In the genomic region with DNA sequence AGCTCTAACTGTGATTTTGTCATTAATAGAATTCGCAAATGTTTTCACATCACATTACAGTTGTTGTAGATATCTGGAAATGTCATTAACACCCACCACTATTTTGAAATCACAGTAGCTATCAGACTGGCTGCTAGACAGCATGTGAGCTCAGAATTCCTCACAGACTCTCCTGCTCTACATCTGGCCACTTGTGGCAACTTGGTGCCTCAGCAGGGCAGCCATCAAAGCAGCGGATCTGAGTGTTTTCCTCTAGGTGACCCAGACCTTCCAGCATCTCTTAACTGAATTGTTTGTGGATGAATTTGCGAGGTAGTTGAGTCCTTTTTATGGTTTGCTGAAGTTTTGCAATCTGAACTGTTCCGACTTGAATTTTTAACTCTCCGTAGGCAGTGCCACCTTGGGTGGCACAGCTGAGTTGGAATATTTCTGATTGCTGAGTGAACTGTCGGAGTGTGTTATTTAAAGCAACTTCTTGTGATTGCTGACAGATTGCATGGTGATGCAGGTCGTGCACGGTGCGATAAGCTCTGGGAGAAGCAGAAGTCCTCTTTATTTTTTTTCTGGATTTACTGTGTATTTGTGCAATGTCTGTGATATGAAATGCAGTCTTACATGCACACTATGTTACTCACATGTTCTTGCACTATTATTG, we compare ENCODE assay signal across 1 cellular context.
TF ChIP-seq lines count a peak whose summit lies in the region.

No MANE protein-coding gene starts in this region.

TF ChIP-seq in GM23338, 12 proteins besides CTCF, POLR2A, EP300 and RAD21 (continued from another document):
- TF ChIP-seq, protein P1, sequence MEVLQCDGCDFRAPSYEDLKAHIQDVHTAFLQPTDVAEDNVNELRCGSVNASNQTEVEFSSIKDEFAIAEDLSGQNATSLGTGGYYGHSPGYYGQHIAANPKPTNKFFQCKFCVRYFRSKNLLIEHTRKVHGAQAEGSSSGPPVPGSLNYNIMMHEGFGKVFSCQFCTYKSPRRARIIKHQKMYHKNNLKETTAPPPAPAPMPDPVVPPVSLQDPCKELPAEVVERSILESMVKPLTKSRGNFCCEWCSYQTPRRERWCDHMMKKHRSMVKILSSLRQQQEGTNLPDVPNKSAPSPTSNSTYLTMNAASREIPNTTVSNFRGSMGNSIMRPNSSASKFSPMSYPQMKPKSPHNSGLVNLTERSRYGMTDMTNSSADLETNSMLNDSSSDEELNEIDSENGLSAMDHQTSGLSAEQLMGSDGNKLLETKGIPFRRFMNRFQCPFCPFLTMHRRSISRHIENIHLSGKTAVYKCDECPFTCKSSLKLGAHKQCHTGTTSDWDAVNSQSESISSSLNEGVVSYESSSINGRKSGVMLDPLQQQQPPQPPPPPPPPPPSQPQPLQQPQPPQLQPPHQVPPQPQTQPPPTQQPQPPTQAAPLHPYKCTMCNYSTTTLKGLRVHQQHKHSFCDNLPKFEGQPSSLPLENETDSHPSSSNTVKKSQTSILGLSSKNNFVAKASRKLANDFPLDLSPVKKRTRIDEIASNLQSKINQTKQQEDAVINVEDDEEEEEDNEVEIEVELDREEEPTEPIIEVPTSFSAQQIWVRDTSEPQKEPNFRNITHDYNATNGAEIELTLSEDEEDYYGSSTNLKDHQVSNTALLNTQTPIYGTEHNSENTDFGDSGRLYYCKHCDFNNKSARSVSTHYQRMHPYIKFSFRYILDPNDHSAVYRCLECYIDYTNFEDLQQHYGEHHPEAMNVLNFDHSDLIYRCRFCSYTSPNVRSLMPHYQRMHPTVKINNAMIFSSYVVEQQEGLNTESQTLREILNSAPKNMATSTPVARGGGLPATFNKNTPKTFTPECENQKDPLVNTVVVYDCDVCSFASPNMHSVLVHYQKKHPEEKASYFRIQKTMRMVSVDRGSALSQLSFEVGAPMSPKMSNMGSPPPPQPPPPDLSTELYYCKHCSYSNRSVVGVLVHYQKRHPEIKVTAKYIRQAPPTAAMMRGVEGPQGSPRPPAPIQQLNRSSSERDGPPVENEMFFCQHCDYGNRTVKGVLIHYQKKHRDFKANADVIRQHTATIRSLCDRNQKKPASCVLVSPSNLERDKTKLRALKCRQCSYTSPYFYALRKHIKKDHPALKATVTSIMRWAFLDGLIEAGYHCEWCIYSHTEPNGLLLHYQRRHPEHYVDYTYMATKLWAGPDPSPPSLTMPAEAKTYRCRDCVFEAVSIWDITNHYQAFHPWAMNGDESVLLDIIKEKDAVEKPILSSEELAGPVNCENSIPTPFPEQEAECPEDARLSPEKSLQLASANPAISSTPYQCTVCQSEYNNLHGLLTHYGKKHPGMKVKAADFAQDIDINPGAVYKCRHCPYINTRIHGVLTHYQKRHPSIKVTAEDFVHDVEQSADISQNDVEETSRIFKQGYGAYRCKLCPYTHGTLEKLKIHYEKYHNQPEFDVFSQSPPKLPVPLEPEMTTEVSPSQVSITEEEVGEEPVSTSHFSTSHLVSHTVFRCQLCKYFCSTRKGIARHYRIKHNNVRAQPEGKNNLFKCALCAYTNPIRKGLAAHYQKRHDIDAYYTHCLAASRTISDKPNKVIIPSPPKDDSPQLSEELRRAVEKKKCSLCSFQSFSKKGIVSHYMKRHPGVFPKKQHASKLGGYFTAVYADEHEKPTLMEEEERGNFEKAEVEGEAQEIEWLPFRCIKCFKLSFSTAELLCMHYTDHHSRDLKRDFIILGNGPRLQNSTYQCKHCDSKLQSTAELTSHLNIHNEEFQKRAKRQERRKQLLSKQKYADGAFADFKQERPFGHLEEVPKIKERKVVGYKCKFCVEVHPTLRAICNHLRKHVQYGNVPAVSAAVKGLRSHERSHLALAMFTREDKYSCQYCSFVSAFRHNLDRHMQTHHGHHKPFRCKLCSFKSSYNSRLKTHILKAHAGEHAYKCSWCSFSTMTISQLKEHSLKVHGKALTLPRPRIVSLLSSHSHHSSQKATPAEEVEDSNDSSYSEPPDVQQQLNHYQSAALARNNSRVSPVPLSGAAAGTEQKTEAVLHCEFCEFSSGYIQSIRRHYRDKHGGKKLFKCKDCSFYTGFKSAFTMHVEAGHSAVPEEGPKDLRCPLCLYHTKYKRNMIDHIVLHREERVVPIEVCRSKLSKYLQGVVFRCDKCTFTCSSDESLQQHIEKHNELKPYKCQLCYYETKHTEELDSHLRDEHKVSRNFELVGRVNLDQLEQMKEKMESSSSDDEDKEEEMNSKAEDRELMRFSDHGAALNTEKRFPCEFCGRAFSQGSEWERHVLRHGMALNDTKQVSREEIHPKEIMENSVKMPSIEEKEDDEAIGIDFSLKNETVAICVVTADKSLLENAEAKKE (CRISPR knock-in tag; IDR thresholded peaks at IDR 0.05) = no peak
- TF ChIP-seq JUNB (IDR thresholded peaks at IDR 0.05; ENCODE audit: unreplicated experiment) = no peak
